10 cellular contexts compared by ENCODE assay signal in genomic region chr7:98286701-98287485, GRCh38. TPM values are rescaled to one million over a fixed set of nuclear protein-coding genes. Genes with fewer than 3 reads are reported as not detected.
A peak's percentile ranks its signal among the peaks of the same experiment; 100 is the strongest.
DNase-seq lines count a peak whose midpoint lies in the region; ATAC-seq, FAIRE-seq and TF ChIP-seq lines count a peak whose summit lies in the region.
"Had no signal": no experiment of that assay in that cellular context is flagged by ENCODE, and none has a peak within 500 bp of the region (broad histone marks: within the 10 kb centered on the region; RNA-seq: fewer than 3 reads in every experiment).

No MANE protein-coding gene starts in this region.

- 0 out of 2 replicates have a peak overlapping the region, but pooled peaks have one; percentile 46 for H3K9ac ChIP-seq in BLaER1

- H3K27me3 ChIP-seq in BLaER1: no peaks in the 10 kb centered on the region
- H3K27me3 ChIP-seq in gastroesophageal sphincter: no peaks in the 10 kb centered on the region
- no peaks in the 10 kb centered on the region for H3K27me3 ChIP-seq in pancreas

- TF ChIP-seq CTCF in VCaP (conservative IDR thresholded peaks at IDR 0.05) (no peak), gastroesophageal sphincter (IDR thresholded peaks at IDR 0.05) (no peak), pancreas (IDR thresholded peaks at IDR 0.05) (no peak)

- H3K4me1 ChIP-seq in BLaER1: peaks cover 79% of the 10 kb centered on the region
- peaks cover 9 to 85% (median 56%) of the 10 kb centered on the region in 3 donors for H3K4me1 ChIP-seq in gastroesophageal sphincter
- peaks cover 35 to 55% (median 41%) of the 10 kb centered on the region in 3 donors for H3K4me1 ChIP-seq in pancreas

- 37 to 40% methylated on average over 3 of the region's 21 CpGs for WGBS in gastroesophageal sphincter (ENCODE audit: low coverage in 1 of 2), 2 donors
- WGBS in pancreas, 2 donors: 30% methylated on average over 20 to 21 of the region's 21 CpGs

- FAIRE-seq in pancreas (lab: Jason Lieb, UNC): no peak

- H3K4me3 ChIP-seq in BLaER1: no peak overlapping the region
- peak overlapping the region in 1 of 2 donors; percentile 99 for H3K4me3 ChIP-seq in gastroesophageal sphincter
- peak overlapping the region in 1 of 4 donors; percentile 89 for H3K4me3 ChIP-seq in pancreas

- TF ChIP-seq POLR2A in gastroesophageal sphincter (IDR thresholded peaks at IDR 0.05): no peak

- no peak for TF ChIP-seq EP300 in gastroesophageal sphincter (IDR thresholded peaks at IDR 0.05)

- peaks cover 99% of the 10 kb centered on the region for H4K20me1 ChIP-seq in BLaER1

- H3K4me2 ChIP-seq in BLaER1: peak overlapping the region; percentile 99

- H3K27ac ChIP-seq in BLaER1 (0 out of 2 replicates have a peak overlapping the region, but pooled peaks have one; percentile 13), VCaP (peak overlapping the region; percentile 97), gastroesophageal sphincter (peak overlapping the region in 3 of 4 donors; percentile 93 to 99 (median 96)), pancreas (peak overlapping the region; percentile 67 to 95 (median 92))

- no peak for ATAC-seq in gastroesophageal sphincter
- ATAC-seq in pancreas: peak in 3 of 4 donors; percentile 9 to 24 (median 11)
- ATAC-seq: activated CD8-positive, alpha-beta T cell treated with anti-CD3 and anti-CD28 coated beads, Interleukin-2, amount 10 ng/mL, durations not matched to agents 7 days and 5 days had no signal

- intact Hi-C loops in pancreas (cut with DNase I): no loop called here

- peaks cover 66% of the 10 kb centered on the region for H3K36me3 ChIP-seq in BLaER1
- peaks cover 0 to 50% of the 10 kb centered on the region in 2 donors for H3K36me3 ChIP-seq in gastroesophageal sphincter
- peaks cover 0 to 6% (median 0%) of the 10 kb centered on the region in 3 donors for H3K36me3 ChIP-seq in pancreas

- H3K9me3 ChIP-seq in BLaER1: no peaks in the 10 kb centered on the region
- no peaks in the 10 kb centered on the region for H3K9me3 ChIP-seq in gastroesophageal sphincter
- no peaks in the 10 kb centered on the region for H3K9me3 ChIP-seq in pancreas

- DNase-seq in pancreas (peak in 4 of 6 donors; percentile 53 to 83 (median 66)), DMS 273 (lab: John Stamatoyannopoulos, UW; ENCODE audit: unreplicated experiment) (no peak), NCI-H2029 treated with DMSO at 0.1 percent for 48 hours (lab: John Stamatoyannopoulos, UW) (no peak), kidney glomerular epithelial cell (lab: John Stamatoyannopoulos, UW) (no peak), SHP77 treated with DMSO at 0.1 percent for 48 hours (lab: John Stamatoyannopoulos, UW) (no peak)
- DNase-seq: activated CD8-positive, alpha-beta T cell treated with anti-CD3 and anti-CD28 coated beads, Interleukin-2, amount 10 ng/mL, durations not matched to agents 7 days and 5 days; NCI-H446 treated with DMSO at 0.1 percent for 48 hours had no signal

RNA-seq across cellular contexts. Expression of gene BRI3, which starts 5.4 kb away (rescaled TPM):
- total RNA-seq in gastroesophageal sphincter (10 to 100 TPM; 39.0 to 51.4 (median 45.5) TPM), pancreas (100 to 1,000 TPM in 5 of 6 donors, 10 to 100 TPM in 1; 88.0 to 122 (median 118) TPM)
- 100 to 1,000 TPM; 106 to 107 TPM for polyA plus RNA-seq in pancreas

RNA-seq across cellular contexts. Expression of gene TECPR1, which starts 34.9 kb away (rescaled TPM):
- total RNA-seq in gastroesophageal sphincter: 10 to 100 TPM; 18.6 to 22.3 (median 20.4) TPM
- total RNA-seq in pancreas: 10 to 100 TPM; 12.5 to 26.3 (median 20.0) TPM
- polyA plus RNA-seq in pancreas: 10 to 100 TPM; 16.2 to 36.3 TPM

Comparison
In these comparisons a context has a peak if more than half of its experiments do, and no peak if none do; other contexts are left out.
1. H3K27ac ChIP-seq: peak in every context shown above with its lines; median percentile 97 in VCaP; 96 in gastroesophageal sphincter; 92 in pancreas; 13 in BLaER1.
2. DNase-seq: peak in pancreas (4 of 6); none in DMS 273 (single experiment), NCI-H2029 treated with DMSO at 0.1 percent for 48 hours (single experiment), kidney glomerular epithelial cell (single experiment) and SHP77 treated with DMSO at 0.1 percent for 48 hours (single experiment).